In the genomic region with DNA sequence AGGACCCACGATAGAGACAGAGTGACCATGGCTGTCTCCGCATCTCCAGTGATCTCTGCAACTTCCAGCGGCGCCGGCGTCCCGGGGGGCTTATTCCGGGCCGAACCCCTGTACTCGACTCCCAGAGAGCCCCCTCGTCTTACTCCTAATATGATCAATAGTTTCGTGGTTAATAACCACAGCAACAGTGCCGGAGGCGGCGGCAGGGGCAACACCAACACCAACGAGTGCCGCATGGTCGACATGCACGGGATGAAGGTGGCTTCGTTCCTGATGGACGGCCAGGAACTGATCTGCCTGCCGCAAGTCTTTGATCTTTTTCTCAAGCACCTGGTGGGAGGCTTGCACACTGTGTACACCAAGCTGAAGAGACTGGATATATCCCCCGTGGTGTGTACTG, we compare ENCODE assay signal across 8 cellular contexts. TPM values are rescaled to one million over a fixed set of nuclear protein-coding genes. Genes with fewer than 3 reads are reported as not detected.
A peak's percentile ranks its signal among the peaks of the same experiment; 100 is the strongest.
DNase-seq lines count a peak whose midpoint lies in the region; ATAC-seq and TF ChIP-seq lines count a peak whose summit lies in the region.

No MANE protein-coding gene starts in this region.

- DNase-seq in NT2/D1 (ENCODE audit: low read depth, low spot score) (no peak), foreskin keratinocyte (no peak), sciatic nerve (ENCODE audit: low spot score) (no peak), GM19238 (ENCODE audit: insufficient read length, low spot score) (no peak), cerebellar nuclear complex (lab: John Stamatoyannopoulos, UW) (no peak), ureter (ENCODE audit: low spot score) (no peak)
- DNase-seq in activated CD8-positive, alpha-beta memory T cell treated with anti-CD3 and anti-CD28 coated beads, Interleukin-2, amount 50 U/mL, for 4 hours = no peak

- peaks cover 43% of the 10 kb centered on the region for H3K27me3 ChIP-seq in NT2/D1 (ENCODE audit: insufficient read depth, insufficient read length)
- H3K27me3 ChIP-seq in foreskin keratinocyte = peaks cover 20% of the 10 kb centered on the region

- ATAC-seq in GM19452 (IDR thresholded peaks at IDR 0.05; ENCODE audit: unreplicated experiment) (peak; percentile 6), foreskin keratinocyte (peak; percentile 36), sciatic nerve (peak; percentile 23)

- TF ChIP-seq CTCF in foreskin keratinocyte (conservative IDR thresholded peaks at IDR 0.05) = no peak

- H3K9me3 ChIP-seq in NT2/D1 (ENCODE audit: insufficient read depth, low read length) = no peaks in the 10 kb centered on the region

- H3K27ac ChIP-seq in foreskin keratinocyte = no peak overlapping the region

- peak overlapping the region; percentile 57 for H3K9ac ChIP-seq in NT2/D1 (ENCODE audit: insufficient read length, low read depth)

- H3K4me3 ChIP-seq in NT2/D1 (ENCODE audit: insufficient read length, low read depth) = peak overlapping the region; percentile 64

- intact Hi-C loops in sciatic nerve (cut with DNase I) = no loop called here

- H3K36me3 ChIP-seq in NT2/D1 (ENCODE audit: insufficient read depth, insufficient read length, low read length) = no peaks in the 10 kb centered on the region

- H3K4me1 ChIP-seq in NT2/D1 (ENCODE audit: insufficient read depth, insufficient read length) (no peaks in the 10 kb centered on the region), foreskin keratinocyte (no peaks in the 10 kb centered on the region)

RNA-seq across cellular contexts. Expression of gene DACH2, which starts 0.3 kb away (rescaled TPM):
- total RNA-seq in foreskin keratinocyte (not detected in 2 replicates), sciatic nerve (0.27 TPM), ureter (2.6 TPM)
- not detected in 2 replicates for polyA plus RNA-seq in foreskin keratinocyte
